ENCODE assay signal across 2 cellular contexts in the genomic region with DNA sequence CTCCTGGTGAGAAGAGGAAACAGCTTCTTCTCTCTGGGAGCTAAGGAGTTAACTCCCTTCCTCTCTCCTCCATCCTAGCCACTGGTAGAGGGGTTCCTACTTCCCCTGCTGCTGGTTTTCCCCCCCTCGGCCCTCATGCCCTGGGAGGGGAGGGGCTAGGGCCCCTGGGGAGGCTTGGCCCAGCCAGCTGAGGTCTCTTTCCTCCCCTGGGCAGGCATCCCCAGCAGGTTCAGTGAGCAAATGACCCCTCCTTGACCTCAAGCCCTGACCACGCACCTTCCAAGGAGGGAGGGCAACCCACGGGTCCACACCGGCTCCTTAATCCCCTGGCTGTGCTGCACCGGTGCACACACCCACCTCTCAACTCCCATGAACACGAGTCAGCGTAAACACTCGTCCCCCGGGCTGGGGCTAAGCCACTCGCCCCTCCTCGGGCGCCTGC.
TF ChIP-seq lines count a peak whose summit lies in the region.

No MANE protein-coding gene starts in this region.

TF ChIP-seq in SK-N-SH, 30 proteins besides CTCF, POLR2A, EP300 and RAD21 (continued from another document):
- TF ChIP-seq, protein P1, sequence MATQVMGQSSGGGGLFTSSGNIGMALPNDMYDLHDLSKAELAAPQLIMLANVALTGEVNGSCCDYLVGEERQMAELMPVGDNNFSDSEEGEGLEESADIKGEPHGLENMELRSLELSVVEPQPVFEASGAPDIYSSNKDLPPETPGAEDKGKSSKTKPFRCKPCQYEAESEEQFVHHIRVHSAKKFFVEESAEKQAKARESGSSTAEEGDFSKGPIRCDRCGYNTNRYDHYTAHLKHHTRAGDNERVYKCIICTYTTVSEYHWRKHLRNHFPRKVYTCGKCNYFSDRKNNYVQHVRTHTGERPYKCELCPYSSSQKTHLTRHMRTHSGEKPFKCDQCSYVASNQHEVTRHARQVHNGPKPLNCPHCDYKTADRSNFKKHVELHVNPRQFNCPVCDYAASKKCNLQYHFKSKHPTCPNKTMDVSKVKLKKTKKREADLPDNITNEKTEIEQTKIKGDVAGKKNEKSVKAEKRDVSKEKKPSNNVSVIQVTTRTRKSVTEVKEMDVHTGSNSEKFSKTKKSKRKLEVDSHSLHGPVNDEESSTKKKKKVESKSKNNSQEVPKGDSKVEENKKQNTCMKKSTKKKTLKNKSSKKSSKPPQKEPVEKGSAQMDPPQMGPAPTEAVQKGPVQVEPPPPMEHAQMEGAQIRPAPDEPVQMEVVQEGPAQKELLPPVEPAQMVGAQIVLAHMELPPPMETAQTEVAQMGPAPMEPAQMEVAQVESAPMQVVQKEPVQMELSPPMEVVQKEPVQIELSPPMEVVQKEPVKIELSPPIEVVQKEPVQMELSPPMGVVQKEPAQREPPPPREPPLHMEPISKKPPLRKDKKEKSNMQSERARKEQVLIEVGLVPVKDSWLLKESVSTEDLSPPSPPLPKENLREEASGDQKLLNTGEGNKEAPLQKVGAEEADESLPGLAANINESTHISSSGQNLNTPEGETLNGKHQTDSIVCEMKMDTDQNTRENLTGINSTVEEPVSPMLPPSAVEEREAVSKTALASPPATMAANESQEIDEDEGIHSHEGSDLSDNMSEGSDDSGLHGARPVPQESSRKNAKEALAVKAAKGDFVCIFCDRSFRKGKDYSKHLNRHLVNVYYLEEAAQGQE (IDR thresholded peaks at IDR 0.05; ENCODE audit: low read depth, low read length), result no peak
- TF ChIP-seq NRF1 (IDR thresholded peaks at IDR 0.05; ENCODE audit: low read depth, low read length) (no peak), MEF2A (IDR thresholded peaks at IDR 0.05; ENCODE audit: borderline replicate concordance, low read depth) (no peak), SIN3A (IDR thresholded peaks at IDR 0.05; ENCODE audit: borderline replicate concordance, low read depth, low read length) (no peak), MXI1 (IDR thresholded peaks at IDR 0.05; ENCODE audit: low read depth, low read length) (no peak), NFIC (IDR thresholded peaks at IDR 0.05; ENCODE audit: borderline replicate concordance) (no peak), YY1 (IDR thresholded peaks at IDR 0.05; ENCODE audit: low read depth) (no peak), GATA2 (CRISPR knock-in tag; IDR thresholded peaks at IDR 0.05) (no peak), TEAD4 (IDR thresholded peaks at IDR 0.05; ENCODE audit: borderline replicate concordance, insufficient read depth) (no peak), FOXM1 (IDR thresholded peaks at IDR 0.05; ENCODE audit: low read depth) (no peak)
- TF ChIP-seq, protein P2, sequence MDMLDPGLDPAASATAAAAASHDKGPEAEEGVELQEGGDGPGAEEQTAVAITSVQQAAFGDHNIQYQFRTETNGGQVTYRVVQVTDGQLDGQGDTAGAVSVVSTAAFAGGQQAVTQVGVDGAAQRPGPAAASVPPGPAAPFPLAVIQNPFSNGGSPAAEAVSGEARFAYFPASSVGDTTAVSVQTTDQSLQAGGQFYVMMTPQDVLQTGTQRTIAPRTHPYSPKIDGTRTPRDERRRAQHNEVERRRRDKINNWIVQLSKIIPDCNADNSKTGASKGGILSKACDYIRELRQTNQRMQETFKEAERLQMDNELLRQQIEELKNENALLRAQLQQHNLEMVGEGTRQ (IDR thresholded peaks at IDR 0.05; ENCODE audit: borderline replicate concordance, low read depth, low read length), result no peak
- TF ChIP-seq, protein P3, sequence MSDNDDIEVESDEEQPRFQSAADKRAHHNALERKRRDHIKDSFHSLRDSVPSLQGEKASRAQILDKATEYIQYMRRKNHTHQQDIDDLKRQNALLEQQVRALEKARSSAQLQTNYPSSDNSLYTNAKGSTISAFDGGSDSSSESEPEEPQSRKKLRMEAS (IDR thresholded peaks at IDR 0.05; ENCODE audit: low read depth), result no peak
- TF ChIP-seq, protein P4, sequence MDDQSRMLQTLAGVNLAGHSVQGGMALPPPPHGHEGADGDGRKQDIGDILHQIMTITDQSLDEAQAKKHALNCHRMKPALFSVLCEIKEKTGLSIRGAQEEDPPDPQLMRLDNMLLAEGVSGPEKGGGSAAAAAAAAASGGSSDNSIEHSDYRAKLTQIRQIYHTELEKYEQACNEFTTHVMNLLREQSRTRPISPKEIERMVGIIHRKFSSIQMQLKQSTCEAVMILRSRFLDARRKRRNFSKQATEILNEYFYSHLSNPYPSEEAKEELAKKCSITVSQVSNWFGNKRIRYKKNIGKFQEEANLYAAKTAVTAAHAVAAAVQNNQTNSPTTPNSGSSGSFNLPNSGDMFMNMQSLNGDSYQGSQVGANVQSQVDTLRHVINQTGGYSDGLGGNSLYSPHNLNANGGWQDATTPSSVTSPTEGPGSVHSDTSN (IDR thresholded peaks at IDR 0.05), result no peak

TF ChIP-seq in SK-N-SH treated with all-trans-retinoic acid at 6 μM for 48 hours, 23 proteins besides CTCF, POLR2A, EP300 and RAD21 (continued from another document):
- TF ChIP-seq, protein P5, sequence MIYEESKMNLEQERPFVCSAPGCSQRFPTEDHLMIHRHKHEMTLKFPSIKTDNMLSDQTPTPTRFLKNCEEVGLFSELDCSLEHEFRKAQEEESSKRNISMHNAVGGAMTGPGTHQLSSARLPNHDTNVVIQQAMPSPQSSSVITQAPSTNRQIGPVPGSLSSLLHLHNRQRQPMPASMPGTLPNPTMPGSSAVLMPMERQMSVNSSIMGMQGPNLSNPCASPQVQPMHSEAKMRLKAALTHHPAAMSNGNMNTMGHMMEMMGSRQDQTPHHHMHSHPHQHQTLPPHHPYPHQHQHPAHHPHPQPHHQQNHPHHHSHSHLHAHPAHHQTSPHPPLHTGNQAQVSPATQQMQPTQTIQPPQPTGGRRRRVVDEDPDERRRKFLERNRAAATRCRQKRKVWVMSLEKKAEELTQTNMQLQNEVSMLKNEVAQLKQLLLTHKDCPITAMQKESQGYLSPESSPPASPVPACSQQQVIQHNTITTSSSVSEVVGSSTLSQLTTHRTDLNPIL (CRISPR knock-in tag; IDR thresholded peaks at IDR 0.05; ENCODE audit: low read depth), result no peak
- TF ChIP-seq ZFP30 (CRISPR knock-in tag; IDR thresholded peaks at IDR 0.05), result no peak
- no peak for TF ChIP-seq TCF4 (CRISPR knock-in tag; IDR thresholded peaks at IDR 0.05; ENCODE audit: borderline replicate concordance)
- TF ChIP-seq, protein P6, sequence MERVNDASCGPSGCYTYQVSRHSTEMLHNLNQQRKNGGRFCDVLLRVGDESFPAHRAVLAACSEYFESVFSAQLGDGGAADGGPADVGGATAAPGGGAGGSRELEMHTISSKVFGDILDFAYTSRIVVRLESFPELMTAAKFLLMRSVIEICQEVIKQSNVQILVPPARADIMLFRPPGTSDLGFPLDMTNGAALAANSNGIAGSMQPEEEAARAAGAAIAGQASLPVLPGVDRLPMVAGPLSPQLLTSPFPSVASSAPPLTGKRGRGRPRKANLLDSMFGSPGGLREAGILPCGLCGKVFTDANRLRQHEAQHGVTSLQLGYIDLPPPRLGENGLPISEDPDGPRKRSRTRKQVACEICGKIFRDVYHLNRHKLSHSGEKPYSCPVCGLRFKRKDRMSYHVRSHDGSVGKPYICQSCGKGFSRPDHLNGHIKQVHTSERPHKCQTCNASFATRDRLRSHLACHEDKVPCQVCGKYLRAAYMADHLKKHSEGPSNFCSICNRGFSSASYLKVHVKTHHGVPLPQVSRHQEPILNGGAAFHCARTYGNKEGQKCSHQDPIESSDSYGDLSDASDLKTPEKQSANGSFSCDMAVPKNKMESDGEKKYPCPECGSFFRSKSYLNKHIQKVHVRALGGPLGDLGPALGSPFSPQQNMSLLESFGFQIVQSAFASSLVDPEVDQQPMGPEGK (CRISPR knock-in tag; IDR thresholded peaks at IDR 0.05; ENCODE audit: borderline replicate concordance), result no peak
- no peak for TF ChIP-seq ZC3H10 (CRISPR knock-in tag; IDR thresholded peaks at IDR 0.05)
- TF ChIP-seq, protein P7, sequence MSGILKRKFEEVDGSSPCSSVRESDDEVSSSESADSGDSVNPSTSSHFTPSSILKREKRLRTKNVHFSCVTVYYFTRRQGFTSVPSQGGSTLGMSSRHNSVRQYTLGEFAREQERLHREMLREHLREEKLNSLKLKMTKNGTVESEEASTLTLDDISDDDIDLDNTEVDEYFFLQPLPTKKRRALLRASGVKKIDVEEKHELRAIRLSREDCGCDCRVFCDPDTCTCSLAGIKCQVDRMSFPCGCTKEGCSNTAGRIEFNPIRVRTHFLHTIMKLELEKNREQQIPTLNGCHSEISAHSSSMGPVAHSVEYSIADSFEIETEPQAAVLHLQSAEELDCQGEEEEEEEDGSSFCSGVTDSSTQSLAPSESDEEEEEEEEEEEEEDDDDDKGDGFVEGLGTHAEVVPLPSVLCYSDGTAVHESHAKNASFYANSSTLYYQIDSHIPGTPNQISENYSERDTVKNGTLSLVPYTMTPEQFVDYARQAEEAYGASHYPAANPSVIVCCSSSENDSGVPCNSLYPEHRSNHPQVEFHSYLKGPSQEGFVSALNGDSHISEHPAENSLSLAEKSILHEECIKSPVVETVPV (CRISPR knock-in tag; IDR thresholded peaks at IDR 0.05), result no peak
- TF ChIP-seq BACH2 (CRISPR knock-in tag; IDR thresholded peaks at IDR 0.05; ENCODE audit: borderline replicate concordance), result no peak
- TF ChIP-seq ZFP3 (CRISPR knock-in tag; IDR thresholded peaks at IDR 0.05), result no peak
- TF ChIP-seq CSDC2 (CRISPR knock-in tag; IDR thresholded peaks at IDR 0.05), result no peak
- no peak for TF ChIP-seq TOX (CRISPR knock-in tag; IDR thresholded peaks at IDR 0.05; ENCODE audit: borderline replicate concordance)
- no peak for TF ChIP-seq RARB (CRISPR knock-in tag; IDR thresholded peaks at IDR 0.05)
- TF ChIP-seq SNAI2 (CRISPR knock-in tag; IDR thresholded peaks at IDR 0.05), result no peak
